Comparison of ENCODE assay signal across 8 cellular contexts in genomic region chr2:172555522-172556283, GRCh38. TPM values are rescaled to one million over a fixed set of nuclear protein-coding genes. Genes with fewer than 3 reads are reported as not detected.
DNase-seq lines count a peak whose midpoint lies in the region; ATAC-seq and TF ChIP-seq lines count a peak whose summit lies in the region.

Gene PDK1, plus strand, starts transcription at chr2:172556090. Its CDS starts 61 bp downstream, at chr2:172556151.

- peaks cover 22% of the 10 kb centered on the region for H3K36me3 Mint-ChIP-seq in WTC11

- CTCF ChIA-PET in AG04450 (lab: Charles Lee) (interaction anchor here (0.7 to 1.3 kb wide), 2 partner anchors 94 to 957 kb away, joined by 3 read pairs; no protein-coding TSS in a partner anchor), WTC11 (lab: Charles Lee) (interaction anchor here (0.8 to 5.0 kb wide), 4 partner anchors 60 to 428 kb away, joined by 3 to 22 read pairs (median 4); no protein-coding TSS in a partner anchor)

- peaks cover 4% of the 10 kb centered on the region; the same call in 1 of the 2 replicates for H3K9me3 Mint-ChIP-seq in WTC11

- no peak for TF ChIP-seq CTCF in AG04450 (IDR thresholded peaks at IDR 0.05; ENCODE audit: low read depth, low read length)
- TF ChIP-seq CTCF in WTC11 (IDR thresholded peaks at IDR 0.05) = no peak
- no peak for TF ChIP-seq CTCF in cardiac fibroblast (IDR thresholded peaks at IDR 0.05; ENCODE audit: low read depth, low read length)

- POLR2A ChIA-PET in AG04450 (lab: Yijun Ruan, JAX) = interaction anchor here (1.1 kb wide), 1 partner anchor 9 kb away, joined by 3 read pairs; no protein-coding TSS in a partner anchor
- POLR2A ChIA-PET in WTC11 (lab: Charles Lee) = interaction anchor here (1.1 kb wide), 1 partner anchor 119 kb away, joined by 3 read pairs; no protein-coding TSS in a partner anchor

- no peaks in the 10 kb centered on the region for H3K27me3 ChIP-seq in AG04450 (ENCODE audit: control insufficient read depth, insufficient read depth, low read length)

- peak within 1 kb of the TSS; percentile 98 for H3K27ac Mint-ChIP-seq in WTC11

- no peaks in the 10 kb centered on the region for H3K9me3 ChIP-seq in AG04450 (ENCODE audit: control insufficient read depth, insufficient read depth, low read length)

- no peaks in the 10 kb centered on the region for H3K27me3 Mint-ChIP-seq in WTC11 (ENCODE audit: low read depth)

- peak within 1 kb of the TSS; percentile 88 for H3K4me3 Mint-ChIP-seq in WTC11

- peak within 1 kb of the TSS; percentile 75 for H3K27ac ChIP-seq in AG04450 (ENCODE audit: low read depth, low read length)

- peaks cover 69% of the 10 kb centered on the region for H3K4me1 Mint-ChIP-seq in WTC11

- H3K4me3 ChIP-seq in AG04450 (ENCODE audit: low read depth, low read length) (peak within 1 kb of the TSS; percentile 87), cardiac fibroblast (replicated peaks in 1 of 2; ENCODE audit: low read depth in 2 of 2, low read length in 2 of 2) (peak within 1 kb of the TSS; percentile 81 to 95)

- DNase-seq in AG04450 (ENCODE audit: low read depth, low spot score) (peak; percentile 49), NCI-H2227 treated with DMSO at 0.1 percent for 48 hours (lab: John Stamatoyannopoulos, UW) (peak; percentile 97), WTC11 (ENCODE audit: low spot score) (peak; percentile 83), cardiac fibroblast (ENCODE audit: low read depth in 2 of 2) (peak; percentile 90 to 93), inferior parietal cortex (ENCODE audit: extremely low spot score) (peak; percentile 85)
- peak; percentile 84 to 85 for DNase-seq in stimulated activated CD4-positive, alpha-beta T cell treated with anti-CD3 and anti-CD28 coated beads, Interleukin-12 subunit alpha, Interleukin-12 subunit beta, amount 100 ng/mL, for 24 hours (ENCODE audit: low read depth in 2 of 2)

- ATAC-seq in GM18907 (IDR thresholded peaks at IDR 0.05; ENCODE audit: unreplicated experiment) (peak; percentile 92), HG03139 (IDR thresholded peaks at IDR 0.05; ENCODE audit: unreplicated experiment) (peak; percentile 85), WTC11 (peak; percentile 84)

TF ChIP-seq in WTC11, 78 proteins besides CTCF, POLR2A, EP300 and RAD21 (continues in another document):
- TF ChIP-seq NR3C1 (CRISPR knock-in tag; conservative IDR thresholded peaks at IDR 0.05; ENCODE audit: low read depth) = no peak
- no peak for TF ChIP-seq ERG (CRISPR knock-in tag; IDR thresholded peaks at IDR 0.05)
- TF ChIP-seq ZNF416 (CRISPR knock-in tag; IDR thresholded peaks at IDR 0.05) = no peak
- peak; percentile 83; the same call in 1 of the 2 replicates for TF ChIP-seq ARID4B (CRISPR knock-in tag; IDR thresholded peaks at IDR 0.05; ENCODE audit: borderline replicate concordance)
- TF ChIP-seq RORB (CRISPR knock-in tag; IDR thresholded peaks at IDR 0.05) = no peak
- TF ChIP-seq ZMAT4 (CRISPR knock-in tag; IDR thresholded peaks at IDR 0.05) = no peak
- TF ChIP-seq SOX15 (CRISPR knock-in tag; IDR thresholded peaks at IDR 0.05) = no peak
- TF ChIP-seq CREM (CRISPR knock-in tag; IDR thresholded peaks at IDR 0.05) = 0 out of 2 replicates have a peak, but pooled peaks have one; percentile 29
- TF ChIP-seq HMGA2 (CRISPR knock-in tag; IDR thresholded peaks at IDR 0.05) = no peak
- TF ChIP-seq FOXJ3 (CRISPR knock-in tag; IDR thresholded peaks at IDR 0.05; ENCODE audit: borderline replicate concordance) = no peak
- no peak for TF ChIP-seq OVOL2 (CRISPR knock-in tag; IDR thresholded peaks at IDR 0.05; ENCODE audit: borderline replicate concordance)
- TF ChIP-seq NFE2L1 (CRISPR knock-in tag; IDR thresholded peaks at IDR 0.05) = 0 out of 2 replicates have a peak, but pooled peaks have one; percentile 56
- no peak; the same call in 1 of the 2 replicates for TF ChIP-seq TEAD1 (CRISPR knock-in tag; IDR thresholded peaks at IDR 0.05)
- no peak for TF ChIP-seq JUN (CRISPR knock-in tag; IDR thresholded peaks at IDR 0.05)
- TF ChIP-seq ZNF121 (CRISPR knock-in tag; IDR thresholded peaks at IDR 0.05) = no peak
- peak; percentile 79 for TF ChIP-seq E2F5 (CRISPR knock-in tag; IDR thresholded peaks at IDR 0.05)
- TF ChIP-seq ESRRA (CRISPR knock-in tag; IDR thresholded peaks at IDR 0.05; ENCODE audit: borderline replicate concordance) = no peak; the same call in 1 of the 2 replicates
- TF ChIP-seq ZNF396 (CRISPR knock-in tag; IDR thresholded peaks at IDR 0.05; ENCODE audit: borderline replicate concordance) = no peak
- peak; percentile 73; the same call in 1 of the 2 replicates for TF ChIP-seq GABPB1 (CRISPR knock-in tag; IDR thresholded peaks at IDR 0.05)
- no peak for TF ChIP-seq RELA (CRISPR knock-in tag; IDR thresholded peaks at IDR 0.05; ENCODE audit: borderline replicate concordance)
- TF ChIP-seq PRRX2 (CRISPR knock-in tag; IDR thresholded peaks at IDR 0.05) = no peak
- no peak for TF ChIP-seq ATF6 (CRISPR knock-in tag; IDR thresholded peaks at IDR 0.05)

RNA-seq across cellular contexts. Expression of gene PDK1, which starts in this region (rescaled TPM):
- polyA plus RNA-seq in AG04450 (2011; rRNA removed) = 32.6 and 32.8 TPM in 2 replicates
- 51.6 and 56.3 TPM in 2 replicates for polyA minus RNA-seq in AG04450 (2011; rRNA and poly(A)+ RNA removed)
- total RNA-seq in WTC11 (2021) = 22.9 to 31.6 TPM (median 30.5 TPM) in 3 replicates

Comparison
In these comparisons a context has a peak if more than half of its experiments do, and no peak if none do; other contexts are left out.
1. Peak in every context shown above with its lines: DNase-seq, ATAC-seq, H3K4me3 ChIP-seq and H3K27ac ChIP-seq.